19 cellular contexts compared by ENCODE assay signal in the genomic region with DNA sequence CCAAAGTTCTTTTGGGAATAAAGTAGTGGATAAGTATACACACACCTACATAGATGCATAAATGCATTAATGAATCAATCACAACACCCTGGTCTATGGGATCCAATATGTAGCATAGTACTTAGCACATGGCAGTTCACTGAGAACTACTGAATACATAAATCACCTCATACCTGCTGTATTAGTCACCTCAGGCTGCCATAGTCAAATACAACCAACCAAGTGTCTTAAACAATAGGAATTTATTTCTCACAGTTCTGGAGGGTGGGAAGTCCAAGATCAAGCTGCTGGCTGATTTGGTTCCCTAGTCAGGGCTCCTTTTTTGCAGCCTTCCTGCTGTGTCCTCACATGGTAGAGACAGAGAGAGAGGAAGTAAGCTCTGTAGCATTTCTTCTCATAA.
"Had no signal": no experiment of that assay in that cellular context is flagged by ENCODE, and none has a peak within 500 bp of the region (broad histone marks: within the 10 kb centered on the region; RNA-seq: fewer than 3 reads in every experiment).

No MANE protein-coding gene starts in this region.

- H3K9me3 ChIP-seq: esophagus squamous epithelium, left lung, upper lobe of left lung had no signal

- H3K36me3 ChIP-seq: esophagus squamous epithelium, spleen, upper lobe of left lung had no signal

- H3K4me1 ChIP-seq: left lung had no signal

- ATAC-seq: activated T-cell treated with anti-CD3 and anti-CD28 coated beads, Interleukin-2, amount 50 U/mL, for 72 hours; left lung; naive thymus-derived CD4-positive, alpha-beta T cell; stimulated activated naive CD8-positive, alpha-beta T cell treated with anti-CD3 and anti-CD28 coated beads, Interleukin-15, Interleukin-2, amounts not matched to agents 100 U/mL and 50 U/mL, for 24 hours had no signal

- DNase-seq: activated CD4-positive, alpha-beta memory T cell treated with anti-CD3 and anti-CD28 coated beads for 36 hours; activated CD4-positive, alpha-beta T cell treated with anti-CD3 and anti-CD28 coated beads for 48 hours; activated CD4-positive, CD25-positive, alpha-beta regulatory T cell; activated effector memory CD4-positive, alpha-beta T cell treated with Interleukin-2 at 50 U/mL for 16 hours; activated naive CD4-positive, alpha-beta T cell treated with anti-CD3 and anti-CD28 coated beads for 36 hours; activated naive CD8-positive, alpha-beta T cell treated with anti-CD3 and anti-CD28 coated beads, Interleukin-2, amount 10 ng/mL, durations not matched to agents 7 days and 5 days; activated T-cell treated with anti-CD3 and anti-CD28 coated beads, Interleukin-2, amount 50 U/mL, for 72 hours; anterior cingulate cortex; central memory CD4-positive, alpha-beta T cell; dorsolateral prefrontal cortex; esophagus squamous epithelium; left lung; naive thymus-derived CD4-positive, alpha-beta T cell; spleen; stimulated activated CD4-positive, alpha-beta T cell treated with anti-CD3 and anti-CD28 coated beads, Interleukin-4, amount 100 ng/mL, for 4 hours; stimulated activated naive CD8-positive, alpha-beta T cell treated with anti-CD3 and anti-CD28 coated beads, Interleukin-15, Interleukin-2, amounts not matched to agents 100 U/mL and 50 U/mL, for 24 hours; T1000; upper lobe of left lung had no signal

- H3K27me3 ChIP-seq: dorsolateral prefrontal cortex, esophagus squamous epithelium, left lung, spleen, upper lobe of left lung had no signal

- H3K27ac ChIP-seq: dorsolateral prefrontal cortex, esophagus squamous epithelium, left lung, spleen, upper lobe of left lung had no signal

- H3K4me3 ChIP-seq: dorsolateral prefrontal cortex, esophagus squamous epithelium, left lung, lung, spleen, upper lobe of left lung had no signal
